In the genomic region with DNA sequence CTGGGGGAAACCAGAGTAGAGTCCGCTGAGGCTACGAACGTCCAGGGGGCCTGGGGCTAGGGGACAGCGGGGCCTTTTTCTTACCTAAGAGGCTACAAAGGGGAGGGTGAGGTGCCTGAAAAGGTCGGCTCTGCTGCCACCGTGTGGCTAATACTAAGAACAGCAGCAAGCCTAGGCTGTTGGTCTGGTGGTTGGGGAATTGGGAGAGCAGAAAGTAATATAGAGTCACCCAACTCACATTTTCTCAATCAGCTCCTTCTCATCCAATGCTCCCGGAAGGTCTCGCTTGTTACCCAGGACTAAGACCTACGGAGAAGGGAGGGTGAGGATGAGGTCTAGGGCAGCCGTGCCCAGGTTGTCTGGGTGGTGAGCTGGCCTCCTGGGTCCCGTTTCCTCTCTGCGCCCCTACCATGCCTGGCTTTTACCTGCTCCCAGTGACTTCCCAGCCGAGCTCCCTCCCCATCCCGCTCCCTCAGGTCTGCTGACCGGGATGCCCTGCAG, we compare ENCODE assay signal across 1 cellular context.
TF ChIP-seq lines count a peak whose summit lies in the region.

No MANE protein-coding gene starts in this region.

TF ChIP-seq in H1, 55 proteins besides CTCF, POLR2A, EP300 and RAD21:
- TF ChIP-seq JUN (IDR thresholded peaks at IDR 0.05; ENCODE audit: low read depth, low read length) (no peak), ATF2 (IDR thresholded peaks at IDR 0.05; ENCODE audit: low read length) (0 out of 2 replicates have a peak, but pooled peaks have one; percentile 41)
